In the genomic region with DNA sequence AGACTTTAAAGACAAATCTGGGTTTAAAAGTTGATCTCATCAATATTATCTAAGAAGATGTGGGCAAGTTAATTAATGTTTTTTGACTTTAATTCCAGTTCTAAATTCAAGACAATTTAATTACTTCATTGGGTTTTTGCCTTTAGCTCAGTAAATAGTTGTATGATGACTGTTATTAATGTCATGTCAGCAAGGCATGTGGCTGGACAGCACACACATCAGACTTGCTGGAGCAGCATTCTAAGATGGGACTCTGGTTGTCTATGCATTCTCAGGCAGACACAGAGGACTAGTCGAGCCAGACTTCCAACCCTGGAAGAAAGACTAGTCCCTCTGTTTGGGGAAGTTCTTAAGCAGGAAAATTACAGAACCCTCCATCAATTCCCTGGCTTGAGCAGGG, we compare ENCODE assay signal across 18 cellular contexts.
DNase-seq lines count a peak whose midpoint lies in the region; ATAC-seq and TF ChIP-seq lines count a peak whose summit lies in the region.
"Had no signal": no experiment of that assay in that cellular context is flagged by ENCODE, and none has a peak within 500 bp of the region (broad histone marks: within the 10 kb centered on the region; RNA-seq: fewer than 3 reads in every experiment).

No MANE protein-coding gene starts in this region.

- no peaks in the 10 kb centered on the region for H3K9me3 ChIP-seq in SJCRH30 (replicated peaks)
- H3K9me3 ChIP-seq: MG63 had no signal

- H3K27ac ChIP-seq in SJCRH30 = no peak overlapping the region

- no peak overlapping the region for H3K4me3 ChIP-seq in epithelial cell of esophagus (ENCODE audit: low read length)
- no peak overlapping the region for H3K4me3 ChIP-seq in SJCRH30
- H3K4me3 ChIP-seq: GM12878, MG63 had no signal

- H3K27ac Mint-ChIP-seq in stimulated activated naive B cell treated with anti-CD40 and anti-IgM and Interleukin-4, amounts not matched to agents 10 μg/mL and 1 μg/mL and 100 μg/mL, for 72 hours = no peak overlapping the region

- H3K36me3 Mint-ChIP-seq in stimulated activated naive B cell treated with anti-CD40 and anti-IgM and Interleukin-4, amounts not matched to agents 10 μg/mL and 1 μg/mL and 100 μg/mL, for 72 hours = no peaks in the 10 kb centered on the region
- H3K36me3 Mint-ChIP-seq: CD4-positive, CD25-positive, alpha-beta regulatory T cell had no signal

- H3K9me3 Mint-ChIP-seq in stimulated activated naive B cell treated with anti-CD40 and anti-IgM and Interleukin-4, amounts not matched to agents 10 μg/mL and 1 μg/mL and 100 μg/mL, for 72 hours = peaks cover 0 to 2% of the 10 kb centered on the region in 2 donors

- TF ChIP-seq CTCF in epithelial cell of esophagus (IDR thresholded peaks at IDR 0.05; ENCODE audit: insufficient read depth, low read depth, low read length, missing control alignments) = no peak

- H3K4me1 ChIP-seq in SJCRH30 = no peaks in the 10 kb centered on the region

- H3K27me3 Mint-ChIP-seq in stimulated activated naive B cell treated with anti-CD40 and anti-IgM and Interleukin-4, amounts not matched to agents 10 μg/mL and 1 μg/mL and 100 μg/mL, for 72 hours = no peaks in the 10 kb centered on the region

- peak; percentile 4 for DNase-seq in EL
- peak; percentile 33 for DNase-seq in RKO (ENCODE audit: low spot score)
- DNase-seq in epithelial cell of esophagus (ENCODE audit: low read depth) = peak; percentile 64
- peak; percentile 1 for DNase-seq in iris pigment epithelial cell (ENCODE audit: low read depth)
- no peak for DNase-seq in stimulated activated naive B cell treated with anti-CD40 and anti-IgM and Interleukin-4, amounts not matched to agents 10 μg/mL and 1 μg/mL and 100 μg/mL, for 72 hours
- no peak for DNase-seq in SJCRH30
- no peak for DNase-seq in stimulated activated CD4-positive, alpha-beta T cell treated with anti-CD3 and anti-CD28 coated beads, Interleukin-2, amount 100 ng/mL, for 24 hours
- DNase-seq in nucleus accumbens (lab: John Stamatoyannopoulos, UW) = no peak
- DNase-seq: CD4-positive, CD25-positive, alpha-beta regulatory T cell; Kasumi-1; MG63; NCI-H1417; NCI-H1694 treated with DMSO at 0.1 percent for 48 hours; NCI-H2107; NCI-H510A; NCI-H748 treated with DMSO at 0.1 percent for 48 hours had no signal

- no peaks in the 10 kb centered on the region for H3K36me3 ChIP-seq in SJCRH30
- H3K36me3 ChIP-seq: MG63 had no signal

- no peaks in the 10 kb centered on the region for H3K4me1 Mint-ChIP-seq in stimulated activated naive B cell treated with anti-CD40 and anti-IgM and Interleukin-4, amounts not matched to agents 10 μg/mL and 1 μg/mL and 100 μg/mL, for 72 hours
- H3K4me1 Mint-ChIP-seq: CD4-positive, CD25-positive, alpha-beta regulatory T cell had no signal

- H3K4me3 Mint-ChIP-seq in stimulated activated naive B cell treated with anti-CD40 and anti-IgM and Interleukin-4, amounts not matched to agents 10 μg/mL and 1 μg/mL and 100 μg/mL, for 72 hours = no peak overlapping the region
- H3K4me3 Mint-ChIP-seq: CD4-positive, CD25-positive, alpha-beta regulatory T cell had no signal

- H3K27me3 ChIP-seq in SJCRH30 = no peaks in the 10 kb centered on the region
- H3K27me3 ChIP-seq: MG63 had no signal

- ATAC-seq in stimulated activated naive B cell treated with anti-CD40 and anti-IgM and Interleukin-4, amounts not matched to agents 10 μg/mL and 1 μg/mL and 100 μg/mL, for 72 hours (replicated peaks) = no peak
- ATAC-seq: GM12878, Panc1 had no signal

Comparison
In these comparisons a context has a peak if more than half of its experiments do, and no peak if none do; other contexts are left out.
1. DNase-seq: peak in EL (single experiment), RKO (single experiment), epithelial cell of esophagus (single experiment) and iris pigment epithelial cell (single experiment); none in stimulated activated naive B cell treated with anti-CD40 and anti-IgM and Interleukin-4, amounts not matched to agents 10 μg/mL and 1 μg/mL and 100 μg/mL, for 72 hours (single experiment), SJCRH30 (0 of 2), stimulated activated CD4-positive, alpha-beta T cell treated with anti-CD3 and anti-CD28 coated beads, Interleukin-2, amount 100 ng/mL, for 24 hours (0 of 2) and nucleus accumbens (0 of 56).